ENCODE assay signal across 8 cellular contexts in the genomic region with DNA sequence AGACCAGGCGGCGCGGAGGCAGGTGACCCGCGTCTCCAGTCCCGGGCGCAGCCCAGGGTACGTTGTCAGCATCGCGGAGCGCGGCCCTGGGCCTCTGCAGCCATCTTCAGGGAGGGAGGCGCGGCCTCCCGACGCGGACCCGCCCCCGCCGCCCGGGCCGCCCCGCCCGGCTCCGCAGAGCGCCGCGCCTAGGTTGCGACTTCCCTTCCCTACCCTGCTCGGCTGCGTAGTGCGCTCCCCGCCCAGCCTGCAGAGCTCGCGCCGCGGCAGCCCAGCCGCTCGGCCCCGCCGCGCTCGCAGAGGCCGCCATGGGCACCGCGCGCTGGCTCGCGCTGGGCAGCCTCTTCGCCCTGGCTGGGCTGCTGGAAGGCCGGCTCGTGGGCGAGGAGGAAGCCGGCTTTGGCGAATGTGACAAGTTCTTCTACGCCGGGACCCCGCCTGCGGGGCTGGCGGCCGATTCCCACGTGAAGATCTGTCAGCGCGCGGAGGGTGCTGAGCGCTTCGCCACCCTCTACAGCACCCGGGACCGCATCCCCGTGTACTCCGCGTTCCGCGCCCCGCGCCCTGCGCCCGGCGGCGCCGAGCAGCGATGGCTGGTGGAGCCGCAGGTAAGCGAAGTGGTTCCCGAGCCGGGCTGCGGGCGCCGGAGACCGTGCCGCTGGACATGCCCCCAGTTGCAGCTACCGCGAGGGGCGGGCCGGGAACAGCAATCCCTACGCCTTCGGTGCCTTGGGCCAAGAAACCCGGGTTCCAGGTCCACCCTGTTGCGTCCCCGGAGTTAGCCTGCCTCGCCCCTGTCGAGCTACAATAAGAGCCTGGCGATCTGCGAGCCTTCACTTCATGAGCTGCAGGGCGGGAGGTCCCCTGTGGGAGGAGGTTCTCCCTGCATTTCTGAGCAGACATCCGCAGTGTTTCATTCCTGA. TPM values are rescaled to one million over a fixed set of nuclear protein-coding genes. Genes with fewer than 3 reads are reported as not detected.
DNase-seq lines count a peak whose midpoint lies in the region; ATAC-seq and TF ChIP-seq lines count a peak whose summit lies in the region.

ENDOD1 (plus strand) TSS at position 227 of the 923 bp plus-strand sequence; CDS start at position 309, 82 bp downstream.

- no peak within 1 kb of the TSS for H3K23ac ChIP-seq in trophoblast cell (ENCODE audit: low read length)

- H3K4me3 ChIP-seq in Karpas-422 (ENCODE audit: low read length): peak within 1 kb of the TSS; percentile 79
- H3K4me3 ChIP-seq in trophoblast cell (ENCODE audit: low read depth, low read length): peak within 1 kb of the TSS; percentile 96
- H3K4me3 ChIP-seq in transverse colon: peak within 1 kb of the TSS; percentile 67 to 97 (median 88)

- intact Hi-C loops in Right ventricle myocardium superior (cut with DNase I) (no loop called here), transverse colon (cut with DNase I; ENCODE audit: low total_unique reads) (no loop called here)

- peak within 1 kb of the TSS; percentile 90 for H3K4me3 Mint-ChIP-seq in activated naive CD8-positive, alpha-beta T cell treated with anti-CD3 and anti-CD28 coated beads for 36 hours

- no peaks in the 10 kb centered on the region for H3K36me3 ChIP-seq in Karpas-422 (ENCODE audit: insufficient read depth, low read length)
- no peaks in the 10 kb centered on the region for H3K36me3 ChIP-seq in trophoblast cell (ENCODE audit: control insufficient read depth in 1 of 2, insufficient read depth in 2 of 2, low read length in 2 of 2)
- H3K36me3 ChIP-seq in transverse colon: no peaks in the 10 kb centered on the region

- DNase-seq in G401 (ENCODE audit: low spot score): peak; percentile 84
- peak; percentile 99 for DNase-seq in Karpas-422
- peak; percentile 69 for DNase-seq in SKM-1 (lab: John Stamatoyannopoulos, UW; ENCODE audit: unreplicated experiment)
- DNase-seq in activated naive CD8-positive, alpha-beta T cell treated with anti-CD3 and anti-CD28 coated beads for 36 hours: peak; percentile 90
- peak; percentile 92 for DNase-seq in Right ventricle myocardium superior
- peak; percentile 82 to 91 for DNase-seq in trophoblast cell
- peak; percentile 88 for DNase-seq in transverse colon

- H3K4me1 ChIP-seq in Karpas-422 (ENCODE audit: low read length): peaks cover 40% of the 10 kb centered on the region
- peaks cover 3 to 10% of the 10 kb centered on the region in 2 experiments for H3K4me1 ChIP-seq in trophoblast cell (ENCODE audit: control insufficient read depth in 1 of 2, insufficient read depth in 2 of 2, low read length in 2 of 2)
- H3K4me1 ChIP-seq in transverse colon: peaks cover 12 to 52% (median 34%) of the 10 kb centered on the region in 4 donors

- ATAC-seq in GM21825 (IDR thresholded peaks at IDR 0.05; ENCODE audit: unreplicated experiment) (peak; percentile 84), Right ventricle myocardium superior (ENCODE audit: poor library complexity) (peak; percentile 99)

- in situ Hi-C loops in G401 (cut with HindIII; ENCODE audit: low sequenced_read_pairs) (no loop called here), transverse colon (cut with MboI; ENCODE audit: low pct_ligation_motif_present in 1 of 4, low pct_unique_long_range_greater_than_20kb in 1 of 4, low sequenced_read_pairs in 3 of 4) (no loop called here)

- H2AFZ ChIP-seq in Karpas-422 (ENCODE audit: low read length) (peak within 1 kb of the TSS; percentile 96), trophoblast cell (ENCODE audit: insufficient read depth, low read length, poor library complexity) (peak within 1 kb of the TSS; percentile 84)

- H3K14ac ChIP-seq in trophoblast cell (ENCODE audit: low read length): peak within 1 kb of the TSS; percentile 89

- no peak for TF ChIP-seq EP300 in transverse colon (IDR thresholded peaks at IDR 0.05; ENCODE audit: low read depth)

- H2BK120ac ChIP-seq in trophoblast cell (ENCODE audit: insufficient read depth, low read length, poor library complexity): peak within 1 kb of the TSS; percentile 68

- H2BK12ac ChIP-seq in trophoblast cell (ENCODE audit: low read length): peak within 1 kb of the TSS; percentile 65

- H3K9me3 Mint-ChIP-seq in activated naive CD8-positive, alpha-beta T cell treated with anti-CD3 and anti-CD28 coated beads for 36 hours: no peaks in the 10 kb centered on the region

- peak within 1 kb of the TSS; percentile 41 for H4K91ac ChIP-seq in trophoblast cell (ENCODE audit: low read depth, low read length)

- no peak within 1 kb of the TSS for H3K4ac ChIP-seq in trophoblast cell (ENCODE audit: low read depth, low read length)

- TF ChIP-seq CTCF in transverse colon (IDR thresholded peaks at IDR 0.05): peak in 2 of 5 experiments; percentile 20 to 25

- peaks cover 11% of the 10 kb centered on the region for H3K79me1 ChIP-seq in trophoblast cell (ENCODE audit: low read length)

- H2BK5ac ChIP-seq in trophoblast cell (ENCODE audit: low read depth, low read length, poor library complexity): peak within 1 kb of the TSS; percentile 47

- H3K27me3 Mint-ChIP-seq in activated naive CD8-positive, alpha-beta T cell treated with anti-CD3 and anti-CD28 coated beads for 36 hours: peaks cover 3% of the 10 kb centered on the region

- H3K9me2 ChIP-seq in Karpas-422 (replicated peaks; ENCODE audit: insufficient read depth, low read length): no peaks in the 10 kb centered on the region

- H3K27me3 ChIP-seq in Karpas-422 (ENCODE audit: low read length) (no peaks in the 10 kb centered on the region), trophoblast cell (ENCODE audit: insufficient read depth, low read length) (no peaks in the 10 kb centered on the region), transverse colon (no peaks in the 10 kb centered on the region)

- H3K36me3 Mint-ChIP-seq in activated naive CD8-positive, alpha-beta T cell treated with anti-CD3 and anti-CD28 coated beads for 36 hours: peaks cover 27% of the 10 kb centered on the region

- H3K9ac ChIP-seq in Karpas-422 (ENCODE audit: low read length): peak within 1 kb of the TSS; percentile 77
- peak within 1 kb of the TSS; percentile 87 for H3K9ac ChIP-seq in trophoblast cell (ENCODE audit: low read length)

- peak; percentile 22 for TF ChIP-seq POLR2A in transverse colon (IDR thresholded peaks at IDR 0.05)

- no peaks in the 10 kb centered on the region for H4K20me1 ChIP-seq in Karpas-422 (ENCODE audit: insufficient read depth, low read depth, low read length)

- WGBS in trophoblast cell (ENCODE audit: extremely low coverage, insufficient coverage, insufficient read length): no CpG with 5 or more reads among the region's 106 CpGs
- WGBS in transverse colon (ENCODE audit: low coverage in 1 of 2), 2 donors: 0% methylated on average over 69 of the region's 106 CpGs; no CpG with 5 or more reads in 1 of the 2 donors

- peak within 1 kb of the TSS; percentile 89 for H3K18ac ChIP-seq in trophoblast cell (ENCODE audit: low read length)

- H4K12ac ChIP-seq in trophoblast cell (ENCODE audit: low read depth, low read length): peak within 1 kb of the TSS; percentile 74

- H3K4me2 ChIP-seq in Karpas-422 (ENCODE audit: low read depth, low read length, poor library complexity, severe bottlenecking): peak within 1 kb of the TSS; percentile 92
- peak within 1 kb of the TSS; percentile 98 for H3K4me2 ChIP-seq in trophoblast cell (ENCODE audit: low read length)

- H3K9me3 ChIP-seq in Karpas-422 (ENCODE audit: low read length): no peaks in the 10 kb centered on the region
- H3K9me3 ChIP-seq in trophoblast cell (ENCODE audit: insufficient read depth, low read depth, low read length): no peaks in the 10 kb centered on the region
- no peaks in the 10 kb centered on the region for H3K9me3 ChIP-seq in transverse colon

- peak within 1 kb of the TSS; percentile 95 for H3K27ac Mint-ChIP-seq in activated naive CD8-positive, alpha-beta T cell treated with anti-CD3 and anti-CD28 coated beads for 36 hours

- peak within 1 kb of the TSS; percentile 34 for H4K8ac ChIP-seq in trophoblast cell (ENCODE audit: low read depth, low read length)

- H3K27ac ChIP-seq in Karpas-422 (ENCODE audit: low read length) (no peak within 1 kb of the TSS), trophoblast cell (ENCODE audit: low read depth, low read length) (peak within 1 kb of the TSS; percentile 46), transverse colon (peak within 1 kb of the TSS; percentile 92 to 98 (median 98))

- H2AK5ac ChIP-seq in trophoblast cell (ENCODE audit: low read length): peak within 1 kb of the TSS; percentile 19

- peaks cover 56% of the 10 kb centered on the region for H3K4me1 Mint-ChIP-seq in activated naive CD8-positive, alpha-beta T cell treated with anti-CD3 and anti-CD28 coated beads for 36 hours

- H3K79me2 ChIP-seq in Karpas-422 (ENCODE audit: low read length) (no peaks in the 10 kb centered on the region), trophoblast cell (ENCODE audit: control insufficient read depth, insufficient read depth, low read length, poor library complexity) (peaks cover 5% of the 10 kb centered on the region)

RNA-seq across cellular contexts. Expression of gene ENDOD1, which starts in this region (rescaled TPM):
- 0.64 and 1.2 TPM in 2 replicates for total RNA-seq in G401 (2014; rRNA removed; shearing (Covaris generic))
- 11.0 and 12.8 TPM in 2 replicates for total RNA-seq in Karpas-422 (2014; rRNA removed; shearing (Covaris generic); ENCODE audit: low replicate concordance)
- total RNA-seq in activated naive CD8-positive, alpha-beta T cell treated with anti-CD3 and anti-CD28 coated beads for 36 hours: 10 to 100 TPM; 21.5 to 22.1 TPM
- 10.4 TPM for total RNA-seq in Right ventricle myocardium superior
- polyA plus RNA-seq in trophoblast cell (2013): 24.8 and 25.3 TPM in 2 replicates
- 10 to 100 TPM; 36.4 to 86.2 (median 73.2) TPM for total RNA-seq in transverse colon
